ENCODE assay signal across 1 cellular context in the genomic region with DNA sequence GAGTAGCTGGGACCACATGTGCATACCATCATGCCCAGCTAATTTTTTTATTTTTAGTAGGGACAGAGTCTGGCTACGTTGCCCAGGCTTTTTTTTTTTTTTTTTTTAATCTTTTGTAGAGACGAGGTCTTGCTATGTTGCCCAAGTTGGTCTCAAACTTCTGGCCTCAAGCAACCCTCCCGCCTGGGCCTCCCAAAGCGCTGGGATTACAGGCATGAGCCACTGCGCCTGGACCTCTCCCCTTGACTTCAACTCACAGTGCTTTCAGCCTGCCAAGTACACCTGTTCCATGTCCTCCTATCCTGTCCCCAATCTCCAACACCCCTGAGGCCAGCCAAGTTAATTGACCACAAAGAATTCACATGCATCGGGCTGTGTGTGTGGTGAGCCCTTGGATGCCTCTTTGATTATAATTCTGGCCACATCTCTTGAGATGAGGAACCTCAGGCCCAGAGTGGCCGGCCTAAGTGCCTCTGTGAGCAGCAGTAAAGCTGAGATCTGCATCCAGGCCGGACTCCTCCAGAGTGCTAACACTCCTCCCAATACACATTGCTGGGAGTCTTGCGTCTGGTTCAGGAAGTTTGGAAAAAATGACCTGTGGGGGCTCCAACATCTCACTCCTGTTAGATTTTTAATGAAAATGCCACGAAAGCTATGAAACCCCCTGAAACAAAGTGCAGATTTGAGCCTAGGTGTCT.
TF ChIP-seq lines count a peak whose summit lies in the region.

No MANE protein-coding gene starts in this region.

TF ChIP-seq in H1, 55 proteins besides CTCF, POLR2A, EP300 and RAD21:
- TF ChIP-seq EZH2 (IDR thresholded peaks at IDR 0.05; ENCODE audit: low read depth, low read length, severe bottlenecking), result no peak
- no peak for TF ChIP-seq SRF (IDR thresholded peaks at IDR 0.05; ENCODE audit: low read depth, low read length)
- TF ChIP-seq CREB1 (IDR thresholded peaks at IDR 0.05), result no peak
- TF ChIP-seq EGR1 (IDR thresholded peaks at IDR 0.05; ENCODE audit: borderline replicate concordance, low read depth, low read length), result no peak
- TF ChIP-seq SIRT6 (IDR thresholded peaks at IDR 0.05; ENCODE audit: low read length), result no peak
- no peak for TF ChIP-seq ASH2L (IDR thresholded peaks at IDR 0.05; ENCODE audit: low read length)
- no peak for TF ChIP-seq ATF2 (IDR thresholded peaks at IDR 0.05; ENCODE audit: low read length)
- TF ChIP-seq HDAC6 (IDR thresholded peaks at IDR 0.05; ENCODE audit: low read depth, low read length), result no peak
- no peak for TF ChIP-seq TEAD4 (IDR thresholded peaks at IDR 0.05; ENCODE audit: low read depth, low read length)
- TF ChIP-seq BACH1 (IDR thresholded peaks at IDR 0.05; ENCODE audit: low read length), result no peak
- no peak for TF ChIP-seq TAF1 (IDR thresholded peaks at IDR 0.05; ENCODE audit: low read depth, low read length)
- TF ChIP-seq, protein P1, sequence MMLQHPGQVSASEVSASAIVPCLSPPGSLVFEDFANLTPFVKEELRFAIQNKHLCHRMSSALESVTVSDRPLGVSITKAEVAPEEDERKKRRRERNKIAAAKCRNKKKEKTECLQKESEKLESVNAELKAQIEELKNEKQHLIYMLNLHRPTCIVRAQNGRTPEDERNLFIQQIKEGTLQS (IDR thresholded peaks at IDR 0.05; ENCODE audit: insufficient read depth, low read depth, low read length), result no peak
- TF ChIP-seq FOSL1 (IDR thresholded peaks at IDR 0.05; ENCODE audit: insufficient read depth, low read depth, low read length), result no peak
- TF ChIP-seq POLR2AphosphoS5 (IDR thresholded peaks at IDR 0.05; ENCODE audit: low read depth, low read length), result no peak
- no peak for TF ChIP-seq JUN (IDR thresholded peaks at IDR 0.05; ENCODE audit: low read depth, low read length)
- no peak for TF ChIP-seq SUZ12 (IDR thresholded peaks at IDR 0.05; ENCODE audit: low read length)
- TF ChIP-seq CEBPB (IDR thresholded peaks at IDR 0.05; ENCODE audit: low read depth, low read length), result no peak
- no peak for TF ChIP-seq ZNF274 (IDR thresholded peaks at IDR 0.05; ENCODE audit: borderline replicate concordance, extremely low read depth, low read length)
